29 cellular contexts compared by ENCODE assay signal in the genomic region with DNA sequence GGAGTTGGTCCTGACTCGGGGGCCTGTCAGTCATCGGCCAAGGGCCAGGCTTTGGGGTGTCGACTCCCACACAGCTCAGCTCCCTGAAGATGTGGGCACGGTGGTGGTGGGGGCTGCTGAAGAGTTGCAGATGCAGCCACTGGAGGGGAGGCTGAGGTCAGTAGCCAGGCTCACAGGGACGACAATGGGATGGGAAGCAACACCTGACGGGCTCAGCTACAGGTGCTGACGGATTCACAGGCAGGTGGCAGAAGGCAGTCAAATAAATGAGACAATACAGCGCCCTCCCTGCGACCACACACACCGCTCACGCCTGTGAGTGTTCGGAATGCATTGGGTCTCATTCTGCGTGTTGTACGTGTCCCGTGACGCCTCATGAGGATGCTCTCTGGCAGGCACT. TPM values are rescaled to one million over a fixed set of nuclear protein-coding genes. Genes with fewer than 3 reads are reported as not detected.
"Had no signal": no experiment of that assay in that cellular context is flagged by ENCODE, and none has a peak within 500 bp of the region (broad histone marks: within the 10 kb centered on the region; RNA-seq: fewer than 3 reads in every experiment).

No MANE protein-coding gene starts in this region.

- H3K9me3 ChIP-seq: esophagus squamous epithelium, gastrocnemius medialis, thyroid gland, upper lobe of right lung had no signal

- ATAC-seq: activated CD4-positive, alpha-beta T cell treated with anti-CD3 and anti-CD28 coated beads for 36 hours; activated T-cell treated with anti-CD3 and anti-CD28 coated beads, Interleukin-2, amount 50 U/mL, for 4 hours; gastrocnemius medialis; left cardiac atrium; right cardiac atrium; stimulated activated naive CD8-positive, alpha-beta T cell treated with anti-CD3 and anti-CD28 coated beads, Interleukin-15, Interleukin-2, amounts not matched to agents 100 U/mL and 50 U/mL, for 24 hours; upper lobe of right lung had no signal

- H3K4me1 ChIP-seq: esophagus squamous epithelium, gastrocnemius medialis, parathyroid adenoma, thyroid gland, upper lobe of right lung had no signal

- H3K4me3 ChIP-seq: coronary artery, esophagus squamous epithelium, gastrocnemius medialis, thyroid gland, upper lobe of right lung had no signal

- H3K36me3 Mint-ChIP-seq: activated naive CD8-positive, alpha-beta T cell; memory B cell had no signal

- H3K36me3 ChIP-seq: esophagus squamous epithelium, gastrocnemius medialis, thyroid gland, upper lobe of right lung had no signal

- DNase-seq: activated B cell treated with CpG ODN at 0.5 μM for 24 hours; activated CD4-positive, alpha-beta T cell treated with anti-CD3 and anti-CD28 coated beads for 36 hours; activated CD4-positive, alpha-beta T cell treated with anti-CD3 and anti-CD28 coated beads, Interleukin-2, amount 50 U/mL, for 4 hours; activated CD8-positive, alpha-beta memory T cell treated with anti-CD3 and anti-CD28 coated beads, Interleukin-2, amount 50 U/mL, for 48 hours; activated naive CD4-positive, alpha-beta T cell; activated T-cell treated with anti-CD3 and anti-CD28 coated beads, Interleukin-2, amount 50 U/mL, for 4 hours; esophagus squamous epithelium; gastrocnemius medialis; islet precursor cell; left cardiac atrium; nucleus accumbens; stimulated activated CD4-positive, alpha-beta T cell treated with anti-CD3 and anti-CD28 coated beads, Interleukin-4, amount 100 ng/mL, for 24 hours; stimulated activated naive CD8-positive, alpha-beta T cell treated with anti-CD3 and anti-CD28 coated beads, Interleukin-15, Interleukin-2, amounts not matched to agents 100 U/mL and 50 U/mL, for 24 hours; substantia nigra; T1000; thyroid gland; upper lobe of right lung had no signal

- H3K4me1 Mint-ChIP-seq: activated B cell treated with CpG ODN at 0.5 μM for 24 hours; activated CD4-positive, alpha-beta T cell treated with anti-CD3 and anti-CD28 coated beads for 36 hours; memory B cell had no signal

- H3K27ac ChIP-seq: coronary artery, esophagus squamous epithelium, gastrocnemius medialis, parathyroid adenoma, thyroid gland, upper lobe of right lung had no signal

- H3K4me3 Mint-ChIP-seq: activated B cell treated with CpG ODN at 0.5 μM for 24 hours; activated CD4-positive, alpha-beta T cell treated with anti-CD3 and anti-CD28 coated beads for 36 hours; activated naive CD8-positive, alpha-beta T cell; activated T-cell treated with anti-CD3 and anti-CD28 coated beads, Interleukin-2, amount 50 U/mL, for 4 hours; memory B cell; nephron had no signal

- H3K27me3 ChIP-seq: thyroid gland, upper lobe of right lung had no signal

- H3K9me3 Mint-ChIP-seq: activated B cell treated with CpG ODN at 0.5 μM for 24 hours; activated T-cell treated with anti-CD3 and anti-CD28 coated beads, Interleukin-2, amount 50 U/mL, for 4 hours; activated T-helper 2 cell treated with anti-CD3 and anti-CD28 coated beads, Interferon-gamma antibody, Interleukin-2, Interleukin-4, amounts not matched to agents 10 μg/mL and 5 μg/mL and 100 μg/mL, durations not matched to agents 14 hours and 24 hours and 36 hours; memory B cell; nephron had no signal

- H3K27ac Mint-ChIP-seq: activated B cell treated with CpG ODN at 0.5 μM for 24 hours; activated CD4-positive, alpha-beta T cell treated with anti-CD3 and anti-CD28 coated beads for 36 hours; activated naive CD8-positive, alpha-beta T cell; activated T-helper 2 cell treated with anti-CD3 and anti-CD28 coated beads, Interferon-gamma antibody, Interleukin-2, Interleukin-4, amounts not matched to agents 10 μg/mL and 5 μg/mL and 100 μg/mL, durations not matched to agents 14 hours and 24 hours and 36 hours; memory B cell had no signal

RNA-seq across cellular contexts. Expression of a gene that starts 37.0 kb away (rescaled TPM):
- total RNA-seq: activated B cell treated with CpG ODN at 0.5 μM for 24 hours; activated CD8-positive, alpha-beta memory T cell treated with anti-CD3 and anti-CD28 coated beads for 36 hours; activated T-cell treated with anti-CD3 and anti-CD28 coated beads, Interleukin-2, amount 50 U/mL, for 4 hours; activated T-helper 2 cell treated with anti-CD3 and anti-CD28 coated beads, Interferon-gamma antibody, Interleukin-2, Interleukin-4, amounts not matched to agents 10 μg/mL and 5 μg/mL and 100 μg/mL, durations not matched to agents 14 hours and 24 hours and 36 hours; bronchial epithelial cell; gastrocnemius medialis; left cardiac atrium; lower leg skin; myocyte; pulmonary artery endothelial cell; right cardiac atrium; thyroid gland; upper lobe of right lung had no signal
- polyA plus RNA-seq: right cardiac atrium had no signal
